Comparison of ENCODE assay signal across 8 cellular contexts in the genomic region with DNA sequence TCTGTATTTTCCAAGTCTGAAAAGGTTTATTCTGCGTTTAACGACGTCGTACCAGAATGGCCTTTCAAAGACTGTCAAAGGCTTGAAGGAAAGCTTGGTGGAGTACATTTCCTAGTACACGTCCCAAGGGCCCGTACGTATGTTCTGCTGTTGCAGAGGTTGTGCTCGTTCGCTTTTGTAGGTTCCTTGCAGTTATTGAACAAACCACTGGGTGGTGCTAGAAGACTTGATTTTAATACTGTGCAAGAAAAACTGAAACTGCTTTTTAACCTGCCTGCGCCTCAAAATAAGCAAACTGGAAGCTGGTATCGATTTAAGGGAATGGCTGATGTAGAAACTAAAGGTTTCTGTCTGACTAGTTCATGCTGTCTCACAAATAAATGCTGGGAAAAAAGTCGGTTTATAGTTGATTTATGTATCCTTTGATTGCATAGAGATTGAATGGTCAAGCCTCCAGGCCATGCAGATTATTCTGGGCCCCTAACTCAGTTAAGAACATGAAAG. TPM values are rescaled to one million over a fixed set of nuclear protein-coding genes. Genes with fewer than 3 reads are reported as not detected.
A peak's percentile ranks its signal among the peaks of the same experiment; 100 is the strongest.
DNase-seq lines count a peak whose midpoint lies in the region; ATAC-seq and TF ChIP-seq lines count a peak whose summit lies in the region.

No MANE protein-coding gene starts in this region.

- H3K27ac ChIP-seq in Karpas-422 (ENCODE audit: low read length) = no peak overlapping the region
- H3K27ac ChIP-seq in Peyer's patch = no peak overlapping the region
- H3K27ac ChIP-seq in neural progenitor cell = no peak overlapping the region

- peak; percentile 66 for ATAC-seq in GM19372 (IDR thresholded peaks at IDR 0.05; ENCODE audit: low read depth, unreplicated experiment)

- H3K4me1 ChIP-seq in Karpas-422 (ENCODE audit: low read length) (peaks cover 16% of the 10 kb centered on the region), Peyer's patch (peaks cover 0 to 19% (median 8%) of the 10 kb centered on the region in 4 donors), neural progenitor cell (no peaks in the 10 kb centered on the region)

- H3K4me3 ChIP-seq in Karpas-422 (ENCODE audit: low read length) (no peak overlapping the region), Peyer's patch (no peak overlapping the region), neural progenitor cell (no peak overlapping the region)

- peaks cover 12% of the 10 kb centered on the region for H3F3A ChIP-seq in neural progenitor cell (ENCODE audit: low read depth)

- no peak overlapping the region for H3K4me3 Mint-ChIP-seq in activated T-helper 2 cell treated with anti-CD3 and anti-CD28 coated beads, Interferon-gamma antibody, Interleukin-2, Interleukin-4, amounts not matched to agents 10 μg/mL and 5 μg/mL and 100 μg/mL, durations not matched to agents 14 hours and 24 hours and 36 hours (ENCODE audit: low read depth)
- H3K4me3 Mint-ChIP-seq in neural progenitor cell (no peak overlapping the region), type B pancreatic cell (peak overlapping the region; percentile 70)

- TF ChIP-seq CTCF in Peyer's patch (IDR thresholded peaks at IDR 0.05) (peak; percentile 72 to 95 (median 92)), neural progenitor cell (IDR thresholded peaks at IDR 0.05) (peak; percentile 89), type B pancreatic cell (conservative IDR thresholded peaks at IDR 0.05) (peak; percentile 93)

- H2AFZ ChIP-seq in Karpas-422 (ENCODE audit: low read length) (no peak overlapping the region), neural progenitor cell (replicated peaks) (no peak overlapping the region)

- no peaks in the 10 kb centered on the region for H3K27me3 Mint-ChIP-seq in activated T-helper 2 cell treated with anti-CD3 and anti-CD28 coated beads, Interferon-gamma antibody, Interleukin-2, Interleukin-4, amounts not matched to agents 10 μg/mL and 5 μg/mL and 100 μg/mL, durations not matched to agents 14 hours and 24 hours and 36 hours (ENCODE audit: low read depth)
- H3K27me3 Mint-ChIP-seq in neural progenitor cell (ENCODE audit: insufficient read depth, low read depth) = no peaks in the 10 kb centered on the region
- H3K27me3 Mint-ChIP-seq in type B pancreatic cell = no peaks in the 10 kb centered on the region

- intact Hi-C loops in activated T-helper 2 cell treated with anti-CD3 and anti-CD28 coated beads, Interferon-gamma antibody, Interleukin-2, Interleukin-4, amounts not matched to agents 10 μg/mL and 5 μg/mL and 100 μg/mL, durations not matched to agents 14 hours and 24 hours and 36 hours (cut with micrococcal nuclease) = loop anchor here (1.0 kb wide), 2 partner anchors 198 to 216 kb away; no protein-coding TSS in a partner anchor

- peaks cover 97% of the 10 kb centered on the region for H3K79me2 ChIP-seq in Karpas-422 (ENCODE audit: low read length)
- H3K79me2 ChIP-seq in neural progenitor cell (ENCODE audit: low read depth) = peaks cover 94% of the 10 kb centered on the region

- no peaks in the 10 kb centered on the region for H3K9me3 Mint-ChIP-seq in activated T-helper 2 cell treated with anti-CD3 and anti-CD28 coated beads, Interferon-gamma antibody, Interleukin-2, Interleukin-4, amounts not matched to agents 10 μg/mL and 5 μg/mL and 100 μg/mL, durations not matched to agents 14 hours and 24 hours and 36 hours
- H3K9me3 Mint-ChIP-seq in neural progenitor cell (no peaks in the 10 kb centered on the region), type B pancreatic cell (no peaks in the 10 kb centered on the region)

- H3K9me3 ChIP-seq in Karpas-422 (ENCODE audit: low read length) (no peaks in the 10 kb centered on the region), Peyer's patch (no peaks in the 10 kb centered on the region), neural progenitor cell (ENCODE audit: low read depth) (no peaks in the 10 kb centered on the region)

- H3K36me3 ChIP-seq in Karpas-422 (ENCODE audit: insufficient read depth, low read length) (peaks cover 11% of the 10 kb centered on the region; the same call in 1 of the 2 replicates), Peyer's patch (peaks cover 0 to 8% (median 0%) of the 10 kb centered on the region in 3 donors), neural progenitor cell (no peaks in the 10 kb centered on the region)

- H3K4me2 ChIP-seq in Karpas-422 (ENCODE audit: low read depth, low read length, poor library complexity, severe bottlenecking) (peak overlapping the region; percentile 38), neural progenitor cell (no peak overlapping the region)

- peaks cover 43% of the 10 kb centered on the region for H3K36me3 Mint-ChIP-seq in activated T-helper 2 cell treated with anti-CD3 and anti-CD28 coated beads, Interferon-gamma antibody, Interleukin-2, Interleukin-4, amounts not matched to agents 10 μg/mL and 5 μg/mL and 100 μg/mL, durations not matched to agents 14 hours and 24 hours and 36 hours (ENCODE audit: low read depth)
- peaks cover 6% of the 10 kb centered on the region for H3K36me3 Mint-ChIP-seq in neural progenitor cell
- H3K36me3 Mint-ChIP-seq in type B pancreatic cell = peaks cover 7% of the 10 kb centered on the region

- TF ChIP-seq POLR2A in Peyer's patch (IDR thresholded peaks at IDR 0.05) = no peak

- no peaks in the 10 kb centered on the region for H3K9me2 ChIP-seq in Karpas-422 (replicated peaks; ENCODE audit: insufficient read depth, low read length)

- H3K4me1 Mint-ChIP-seq in activated T-helper 2 cell treated with anti-CD3 and anti-CD28 coated beads, Interferon-gamma antibody, Interleukin-2, Interleukin-4, amounts not matched to agents 10 μg/mL and 5 μg/mL and 100 μg/mL, durations not matched to agents 14 hours and 24 hours and 36 hours (ENCODE audit: low read depth) = peaks cover 62% of the 10 kb centered on the region
- H3K4me1 Mint-ChIP-seq in neural progenitor cell (peaks cover 32% of the 10 kb centered on the region), type B pancreatic cell (ENCODE audit: unreplicated experiment) (peaks cover 58% of the 10 kb centered on the region)

- no peak overlapping the region for H3K9ac ChIP-seq in Karpas-422 (ENCODE audit: low read length)
- H3K9ac ChIP-seq in neural progenitor cell = no peak overlapping the region

- H3K27me3 ChIP-seq in Karpas-422 (ENCODE audit: low read length) (no peaks in the 10 kb centered on the region), Peyer's patch (no peaks in the 10 kb centered on the region), neural progenitor cell (no peaks in the 10 kb centered on the region)

- peaks cover 47% of the 10 kb centered on the region for H4K20me1 ChIP-seq in Karpas-422 (ENCODE audit: insufficient read depth, low read depth, low read length)
- H4K20me1 ChIP-seq in neural progenitor cell (ENCODE audit: low read depth) = peaks cover 96% of the 10 kb centered on the region

- H3K27ac Mint-ChIP-seq in activated T-helper 2 cell treated with anti-CD3 and anti-CD28 coated beads, Interferon-gamma antibody, Interleukin-2, Interleukin-4, amounts not matched to agents 10 μg/mL and 5 μg/mL and 100 μg/mL, durations not matched to agents 14 hours and 24 hours and 36 hours = no peak overlapping the region
- peak overlapping the region; percentile 18 for H3K27ac Mint-ChIP-seq in neural progenitor cell
- H3K27ac Mint-ChIP-seq in type B pancreatic cell = peak overlapping the region; percentile 93

- DNase-seq in C1 segment of cervical spinal cord (lab: John Stamatoyannopoulos, UW) = peak in 10 of 14 donors; percentile 16 to 72 (median 29)
- peak; percentile 94 for DNase-seq in Karpas-422
- peak in 2 of 3 donors; percentile 69 to 84 for DNase-seq in Peyer's patch
- DNase-seq in activated T-helper 2 cell treated with anti-CD3 and anti-CD28 coated beads, Interferon-gamma antibody, Interleukin-2, Interleukin-4, amounts not matched to agents 10 μg/mL and 5 μg/mL and 100 μg/mL, durations not matched to agents 14 hours and 24 hours and 36 hours (ENCODE audit: low spot score) = peak; percentile 68
- peak; percentile 98 for DNase-seq in fibroblast of peridontal ligament (ENCODE audit: extremely low read depth)
- DNase-seq in neural progenitor cell (ENCODE audit: low spot score) = peak; percentile 85
- no peak for DNase-seq in type B pancreatic cell (ENCODE audit: extremely low spot score, unreplicated experiment)

RNA-seq across cellular contexts. Expression of a gene that starts 54.6 kb away (rescaled TPM):
- total RNA-seq in Karpas-422 (2014; rRNA removed; shearing (Covaris generic); ENCODE audit: low replicate concordance) = 56.0 and 79.9 TPM in 2 replicates
- total RNA-seq in Peyer's patch (10 to 100 TPM; 48.0 to 85.5 (median 59.9) TPM), neural progenitor cell (ENCODE audit: low replicate concordance) (117 and 130 TPM in 2 replicates), type B pancreatic cell (ENCODE audit: low replicate concordance) (97.7 and 110 TPM in 2 replicates)
- total RNA-seq in activated T-helper 2 cell treated with anti-CD3 and anti-CD28 coated beads, Interferon-gamma antibody, Interleukin-2, Interleukin-4, amounts not matched to agents 10 μg/mL and 5 μg/mL and 100 μg/mL, durations not matched to agents 14 hours and 24 hours and 36 hours = 151 and 170 TPM in 2 replicates
